Comparison of ENCODE assay signal across 8 cellular contexts in the genomic region with DNA sequence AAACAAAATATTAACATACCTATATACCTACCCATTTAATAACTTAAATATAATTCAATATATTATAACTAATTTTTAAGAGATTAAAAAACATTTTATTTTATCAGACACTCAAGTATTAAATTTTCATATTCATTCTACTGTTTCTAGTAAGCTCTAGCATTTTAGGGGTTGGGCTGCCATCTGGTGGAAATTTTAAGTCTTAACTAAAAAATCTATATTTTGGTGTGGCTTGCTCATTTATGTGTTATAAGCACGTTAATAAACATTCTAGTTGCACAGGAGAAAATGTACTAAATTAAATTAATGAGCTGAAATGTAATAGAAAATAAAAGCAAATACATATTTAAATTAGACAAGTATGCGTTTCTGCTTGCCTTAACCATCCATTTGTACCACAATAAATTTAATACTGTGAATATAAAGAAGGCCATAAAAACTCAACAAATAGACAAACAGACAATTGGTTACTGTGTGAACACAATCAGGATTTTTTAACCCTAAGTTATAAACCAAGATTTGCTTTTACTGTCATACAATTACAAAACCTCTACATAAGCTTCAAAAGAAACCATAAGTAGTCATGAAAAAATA.
DNase-seq lines count a peak whose midpoint lies in the region; ATAC-seq and TF ChIP-seq lines count a peak whose summit lies in the region.

No MANE protein-coding gene starts in this region.

- no peaks in the 10 kb centered on the region for H3K4me1 ChIP-seq in psoas muscle

- no peak for ATAC-seq in GM21576 (IDR thresholded peaks at IDR 0.05; ENCODE audit: unreplicated experiment)
- ATAC-seq in GM18907 (IDR thresholded peaks at IDR 0.05; ENCODE audit: unreplicated experiment) = no peak
- no peak for ATAC-seq in psoas muscle

- no peaks in the 10 kb centered on the region for H3K27me3 ChIP-seq in psoas muscle (ENCODE audit: insufficient read depth in 3 of 3, low read length in 2 of 3)

- in situ Hi-C loops in astrocyte of the spinal cord (cut with HindIII; ENCODE audit: low sequenced_read_pairs) = no loop called here

- peak; percentile 25 for TF ChIP-seq CTCF in astrocyte of the spinal cord (IDR thresholded peaks at IDR 0.05; ENCODE audit: low read depth, low read length)
- TF ChIP-seq CTCF in psoas muscle (IDR thresholded peaks at IDR 0.05) = no peak

- 12 to 19% (median 14%) methylated on average over 2 of the region's 2 CpGs for WGBS in psoas muscle, 3 donors

- H3K4me3 ChIP-seq in astrocyte of the spinal cord (ENCODE audit: low read depth, low read length) = no peak overlapping the region
- H3K4me3 ChIP-seq in psoas muscle = no peak overlapping the region

- intact Hi-C loops in psoas muscle (cut with DNase I) = no loop called here

- H3K9me3 ChIP-seq in psoas muscle = no peaks in the 10 kb centered on the region

- DNase-seq in NCI-H1436 (lab: John Stamatoyannopoulos, UW) = peak; percentile 51
- DNase-seq in NCI-H1436 treated with DMSO at 0.1 percent for 48 hours (lab: John Stamatoyannopoulos, UW) = no peak
- peak; percentile 21 for DNase-seq in NCI-H524 treated with DMSO at 0.1 percent for 48 hours (lab: John Stamatoyannopoulos, UW)
- DNase-seq in astrocyte of the spinal cord (ENCODE audit: low read depth, low spot score) = peak; percentile 73
- peak; percentile 44 for DNase-seq in midbrain (lab: John Stamatoyannopoulos, UW)
- no peak for DNase-seq in psoas muscle

- no peaks in the 10 kb centered on the region for H3K36me3 ChIP-seq in psoas muscle (ENCODE audit: insufficient read depth in 1 of 2, low read depth in 1 of 2)

- H3K27ac ChIP-seq in psoas muscle = no peak overlapping the region

Comparison
In these comparisons a context has a peak if more than half of its experiments do, and no peak if none do; other contexts are left out.
1. DNase-seq: peak in NCI-H1436 (single experiment), NCI-H524 treated with DMSO at 0.1 percent for 48 hours (single experiment), astrocyte of the spinal cord (single experiment) and midbrain (single experiment); none in NCI-H1436 treated with DMSO at 0.1 percent for 48 hours (single experiment) and psoas muscle (0 of 2).